ENCODE assay signal across 13 cellular contexts in the genomic region with DNA sequence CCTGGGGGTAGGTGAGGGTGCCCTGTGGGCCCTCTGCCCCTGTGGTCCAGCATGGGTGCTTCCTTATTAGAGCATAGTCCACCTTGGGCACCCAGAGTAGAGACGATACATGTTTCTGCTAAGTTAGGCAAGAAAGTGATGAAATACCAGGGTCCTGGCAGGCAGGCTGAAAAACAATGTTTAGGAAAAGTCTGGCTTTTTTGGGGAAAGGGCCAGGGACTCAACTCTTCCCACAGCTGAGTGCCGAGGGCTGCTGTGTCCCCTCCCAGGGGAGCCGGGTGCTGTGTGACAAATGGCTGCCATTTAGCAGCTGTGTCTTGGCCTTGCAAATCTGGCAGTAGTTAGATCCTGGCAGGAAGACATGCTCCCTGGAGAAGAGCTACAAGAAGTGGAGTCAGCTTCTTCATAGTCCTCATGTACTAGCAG.
DNase-seq lines count a peak whose midpoint lies in the region; ATAC-seq and TF ChIP-seq lines count a peak whose summit lies in the region.
"Had no signal": no experiment of that assay in that cellular context is flagged by ENCODE, and none has a peak within 500 bp of the region (broad histone marks: within the 10 kb centered on the region; RNA-seq: fewer than 3 reads in every experiment).

No MANE protein-coding gene starts in this region.

- H3K36me3 Mint-ChIP-seq in endothelial cell (ENCODE audit: low read depth, unreplicated experiment) = peaks cover 5% of the 10 kb centered on the region
- peaks cover 4% of the 10 kb centered on the region for H3K36me3 Mint-ChIP-seq in memory B cell
- peaks cover 11% of the 10 kb centered on the region for H3K36me3 Mint-ChIP-seq in activated naive CD4-positive, alpha-beta T cell treated with anti-CD3 and anti-CD28 coated beads, Interleukin-2, amount 10 ng/mL, durations not matched to agents 7 days and 5 days

- H3K4me1 ChIP-seq in HUES6 (ENCODE audit: control insufficient read depth, insufficient read depth, low read length) (peaks cover 81% of the 10 kb centered on the region), thyroid gland (peaks cover 77 to 92% of the 10 kb centered on the region in 2 donors)

- H3K9ac ChIP-seq in HUES6 (ENCODE audit: low read length) = no peak overlapping the region

- intact Hi-C loops in thyroid gland (cut with DNase I) = no loop called here

- TF ChIP-seq POLR2A in thyroid gland (IDR thresholded peaks at IDR 0.05) = no peak

- ATAC-seq in memory B cell (ENCODE audit: low read depth) = no peak
- no peak for ATAC-seq in GM19351 (IDR thresholded peaks at IDR 0.05; ENCODE audit: unreplicated experiment)

- H3K9me3 ChIP-seq in HUES6 (ENCODE audit: control insufficient read depth, insufficient read depth, low read depth, low read length) (no peaks in the 10 kb centered on the region), thyroid gland (no peaks in the 10 kb centered on the region)

- 0 out of 2 replicates have a peak overlapping the region, but pooled peaks have one; percentile 26 for H3K27ac ChIP-seq in HUES6 (ENCODE audit: low read depth, low read length)
- H3K27ac ChIP-seq in thyroid gland = peak overlapping the region; percentile 77 to 98 (median 82)
- H3K27ac ChIP-seq in caudate nucleus (ENCODE audit: low read depth, low read length) = no peak overlapping the region
- H3K27ac ChIP-seq: VCaP had no signal

- H3K9me3 Mint-ChIP-seq in endothelial cell (ENCODE audit: unreplicated experiment) (no peaks in the 10 kb centered on the region), memory B cell (no peaks in the 10 kb centered on the region)
- H3K9me3 Mint-ChIP-seq in activated naive CD4-positive, alpha-beta T cell treated with anti-CD3 and anti-CD28 coated beads, Interleukin-2, amount 10 ng/mL, durations not matched to agents 7 days and 5 days = no peaks in the 10 kb centered on the region

- 55% methylated on average over 3 of the region's 3 CpGs; no CpG with 5 or more reads in 1 of the 2 donors for WGBS in thyroid gland, 2 donors

- CTCF ChIA-PET in activated naive CD4-positive, alpha-beta T cell treated with anti-CD3 and anti-CD28 coated beads, Interleukin-2, amount 10 ng/mL, durations not matched to agents 7 days and 5 days (lab: Charles Lee) = no interaction called here

- no peaks in the 10 kb centered on the region for H3K27me3 ChIP-seq in HUES6 (ENCODE audit: control insufficient read depth, insufficient read depth, low read length)
- no peaks in the 10 kb centered on the region for H3K27me3 ChIP-seq in thyroid gland

- H3K4me1 Mint-ChIP-seq in endothelial cell (ENCODE audit: unreplicated experiment) = peaks cover 58% of the 10 kb centered on the region
- H3K4me1 Mint-ChIP-seq in memory B cell = peaks cover 48% of the 10 kb centered on the region
- H3K4me1 Mint-ChIP-seq in activated naive CD4-positive, alpha-beta T cell treated with anti-CD3 and anti-CD28 coated beads, Interleukin-2, amount 10 ng/mL, durations not matched to agents 7 days and 5 days = peaks cover 19% of the 10 kb centered on the region

- no peak for DNase-seq in endothelial cell (ENCODE audit: low spot score)
- DNase-seq in memory B cell (ENCODE audit: low spot score in 2 of 2) = no peak
- DNase-seq in thyroid gland = peak in 1 of 2 donors; percentile 30
- DNase-seq in activated naive CD4-positive, alpha-beta T cell treated with anti-CD3 and anti-CD28 coated beads, Interleukin-2, amount 10 ng/mL, durations not matched to agents 7 days and 5 days = no peak
- DNase-seq in GOT3 (lab: John Stamatoyannopoulos, UW) = no peak
- DNase-seq in caudate nucleus (lab: John Stamatoyannopoulos, UW) = no peak
- DNase-seq: activated gamma-delta T cell, kidney glomerular epithelial cell, NCI-H187 had no signal

- peak overlapping the region; percentile 34 for H3K4me3 Mint-ChIP-seq in endothelial cell (ENCODE audit: unreplicated experiment)
- no peak overlapping the region for H3K4me3 Mint-ChIP-seq in memory B cell
- H3K4me3 Mint-ChIP-seq in activated naive CD4-positive, alpha-beta T cell treated with anti-CD3 and anti-CD28 coated beads, Interleukin-2, amount 10 ng/mL, durations not matched to agents 7 days and 5 days = no peak overlapping the region

- H3K4me3 ChIP-seq in HUES6 (ENCODE audit: low read depth, low read length) = no peak overlapping the region
- H3K4me3 ChIP-seq in thyroid gland (replicated peaks in 1 of 3) = no peak overlapping the region
- H3K4me3 ChIP-seq: smooth muscle cell had no signal

- H3K27me3 Mint-ChIP-seq in endothelial cell (ENCODE audit: unreplicated experiment) = peaks cover 1% of the 10 kb centered on the region
- H3K27me3 Mint-ChIP-seq in memory B cell = no peaks in the 10 kb centered on the region
- H3K27me3 Mint-ChIP-seq in activated naive CD4-positive, alpha-beta T cell treated with anti-CD3 and anti-CD28 coated beads, Interleukin-2, amount 10 ng/mL, durations not matched to agents 7 days and 5 days = no peaks in the 10 kb centered on the region

- H3K36me3 ChIP-seq in HUES6 (ENCODE audit: control insufficient read depth, insufficient read depth, low read length) (no peaks in the 10 kb centered on the region), thyroid gland (no peaks in the 10 kb centered on the region)

- H3K27ac Mint-ChIP-seq in endothelial cell (ENCODE audit: unreplicated experiment) = peak overlapping the region; percentile 59
- peak overlapping the region; percentile 53 for H3K27ac Mint-ChIP-seq in memory B cell
- no peak overlapping the region for H3K27ac Mint-ChIP-seq in activated naive CD4-positive, alpha-beta T cell treated with anti-CD3 and anti-CD28 coated beads, Interleukin-2, amount 10 ng/mL, durations not matched to agents 7 days and 5 days

- no peak for TF ChIP-seq CTCF in endothelial cell (IDR thresholded peaks at IDR 0.05; ENCODE audit: unreplicated experiment)
- no peak for TF ChIP-seq CTCF in thyroid gland (IDR thresholded peaks at IDR 0.05)
